In genomic region chr2:231482806-231483391, GRCh38 we compare ENCODE assay signal across 1 cellular context.
A peak's percentile ranks its signal among the peaks of the same experiment; 100 is the strongest.
TF ChIP-seq lines count a peak whose summit lies in the region.

No MANE protein-coding gene starts in this region.

TF ChIP-seq in HepG2, 621 proteins besides CTCF, POLR2A, EP300 and RAD21 (continued from another document and continues in another):
- no peak; the same call in 1 of the 2 replicates for TF ChIP-seq ZNF232 (CRISPR knock-in tag; IDR thresholded peaks at IDR 0.05; ENCODE audit: borderline replicate concordance)
- TF ChIP-seq BCL3 (CRISPR knock-in tag; IDR thresholded peaks at IDR 0.05): no peak
- TF ChIP-seq ZNF276 (CRISPR knock-in tag; IDR thresholded peaks at IDR 0.05; ENCODE audit: low read depth): peak; percentile 59; the same call in 1 of the 2 replicates
- no peak for TF ChIP-seq ASH2L (IDR thresholded peaks at IDR 0.05; ENCODE audit: insufficient read length, low read depth, low read length)
- TF ChIP-seq CCDC6 (CRISPR knock-in tag; IDR thresholded peaks at IDR 0.05): no peak; the same call in 1 of the 2 replicates
- no peak for TF ChIP-seq NCOA2 (CRISPR knock-in tag; IDR thresholded peaks at IDR 0.05)
- TF ChIP-seq ZNF557 (CRISPR knock-in tag; IDR thresholded peaks at IDR 0.05): peak; percentile 67; the same call in 1 of the 2 replicates
- TF ChIP-seq NFE2L2 (IDR thresholded peaks at IDR 0.05; ENCODE audit: low read length): no peak
- 0 out of 2 replicates have a peak, but pooled peaks have one; percentile 15 for TF ChIP-seq GATAD1 (CRISPR knock-in tag; IDR thresholded peaks at IDR 0.05)
- no peak for TF ChIP-seq SOX13 (IDR thresholded peaks at IDR 0.05)
- TF ChIP-seq SOX13 (CRISPR knock-in tag; conservative IDR thresholded peaks at IDR 0.05 in 1 of 2, IDR thresholded peaks at IDR 0.05 in 1 of 2): peak in 1 of 2 experiments; percentile 12; a peak in 1 of 4 replicates
- peak; percentile 38; the same call in 1 of the 2 replicates for TF ChIP-seq ZNF772 (CRISPR knock-in tag; IDR thresholded peaks at IDR 0.05)
- no peak for TF ChIP-seq TOPORS (CRISPR knock-in tag; IDR thresholded peaks at IDR 0.05)
- no peak for TF ChIP-seq ZNF335 (CRISPR knock-in tag; IDR thresholded peaks at IDR 0.05)
- no peak; the same call in 1 of the 2 replicates for TF ChIP-seq ZNF670 (CRISPR knock-in tag; IDR thresholded peaks at IDR 0.05; ENCODE audit: borderline replicate concordance)
- no peak for TF ChIP-seq ZBTB37 (CRISPR knock-in tag; IDR thresholded peaks at IDR 0.05)
- peak; percentile 68 for TF ChIP-seq YY1 (IDR thresholded peaks at IDR 0.05; ENCODE audit: insufficient read depth, insufficient replicate concordance, low read depth, low read length)
- TF ChIP-seq SMARCC2 (IDR thresholded peaks at IDR 0.05): no peak
- no peak for TF ChIP-seq ISX (CRISPR knock-in tag; conservative IDR thresholded peaks at IDR 0.05)
- no peak for TF ChIP-seq ZNF569 (CRISPR knock-in tag; IDR thresholded peaks at IDR 0.05; ENCODE audit: borderline replicate concordance)
- no peak for TF ChIP-seq ZMAT5 (CRISPR knock-in tag; IDR thresholded peaks at IDR 0.05; ENCODE audit: borderline replicate concordance, low read depth)
- no peak for TF ChIP-seq DR1 (CRISPR knock-in tag; IDR thresholded peaks at IDR 0.05)
- peak; percentile 62; the same call in 1 of the 2 replicates for TF ChIP-seq MEIS2 (CRISPR knock-in tag; IDR thresholded peaks at IDR 0.05)
- TF ChIP-seq KLF11 (CRISPR knock-in tag; IDR thresholded peaks at IDR 0.05): no peak
- TF ChIP-seq CENPBD1 (CRISPR knock-in tag; IDR thresholded peaks at IDR 0.05; ENCODE audit: borderline replicate concordance, low read depth): no peak
- TF ChIP-seq TRAFD1 (CRISPR knock-in tag; IDR thresholded peaks at IDR 0.05; ENCODE audit: borderline replicate concordance): no peak
- TF ChIP-seq RXRB (CRISPR knock-in tag; IDR thresholded peaks at IDR 0.05; ENCODE audit: borderline replicate concordance): peak; percentile 29; the same call in 1 of the 2 replicates
- no peak for TF ChIP-seq TCF7 (IDR thresholded peaks at IDR 0.05; ENCODE audit: low read depth)
- no peak for TF ChIP-seq ZBTB34 (CRISPR knock-in tag; IDR thresholded peaks at IDR 0.05)
- TF ChIP-seq ATF4 (CRISPR knock-in tag; IDR thresholded peaks at IDR 0.05): no peak
- TF ChIP-seq JUND (CRISPR knock-in tag; IDR thresholded peaks at IDR 0.05): no peak
- TF ChIP-seq ZNF512B (CRISPR knock-in tag; IDR thresholded peaks at IDR 0.05; ENCODE audit: borderline replicate concordance): peak; percentile 55; the same call in 1 of the 2 replicates
- TF ChIP-seq ARNTL (CRISPR knock-in tag; IDR thresholded peaks at IDR 0.05): no peak
- no peak for TF ChIP-seq ZNF720 (CRISPR knock-in tag; IDR thresholded peaks at IDR 0.05)
- TF ChIP-seq ZBTB7B (CRISPR knock-in tag; IDR thresholded peaks at IDR 0.05): peak; percentile 80; the same call in 1 of the 2 replicates
- 0 out of 2 replicates have a peak, but pooled peaks have one; percentile 50 for TF ChIP-seq ATF6 (CRISPR knock-in tag; conservative IDR thresholded peaks at IDR 0.05)
- no peak for TF ChIP-seq LCORL (IDR thresholded peaks at IDR 0.05)
- TF ChIP-seq LCORL (CRISPR knock-in tag; IDR thresholded peaks at IDR 0.05): no peak
- TF ChIP-seq GZF1 (CRISPR knock-in tag; IDR thresholded peaks at IDR 0.05): no peak
- no peak for TF ChIP-seq HMGA1 (CRISPR knock-in tag; conservative IDR thresholded peaks at IDR 0.05)
- TF ChIP-seq ZNF614 (CRISPR knock-in tag; IDR thresholded peaks at IDR 0.05; ENCODE audit: borderline replicate concordance): peak; percentile 29; the same call in 1 of the 2 replicates
- no peak for TF ChIP-seq ZXDC (CRISPR knock-in tag; IDR thresholded peaks at IDR 0.05)
- no peak for TF ChIP-seq ZNF841 (CRISPR knock-in tag; IDR thresholded peaks at IDR 0.05; ENCODE audit: borderline replicate concordance)
- TF ChIP-seq PATZ1 (CRISPR knock-in tag; IDR thresholded peaks at IDR 0.05): peak; percentile 82
